Comparison of ENCODE assay signal across 8 cellular contexts in genomic region chr1:156025873-156026272, GRCh38. TPM values are rescaled to one million over a fixed set of nuclear protein-coding genes. Genes with fewer than 3 reads are reported as not detected.
DNase-seq lines count a peak whose midpoint lies in the region; ATAC-seq and TF ChIP-seq lines count a peak whose summit lies in the region.

No MANE protein-coding gene starts in this region.

- H3K4me1 Mint-ChIP-seq in H9 = peaks cover 6 to 12% of the 10 kb centered on the region in 2 experiments; a peak in 3 of 4 replicates

- no peak overlapping the region for H4K91ac ChIP-seq in H9 (ENCODE audit: insufficient read length, low read depth, low read length)

- H2BK120ac ChIP-seq in H9 (ENCODE audit: low read depth, low read length, poor library complexity, severe bottlenecking) = no peak overlapping the region

- H3K4me3 ChIP-seq in astrocyte of the spinal cord (ENCODE audit: low read depth, low read length) (no peak overlapping the region), transverse colon (no peak overlapping the region)

- no peak overlapping the region for H2BK15ac ChIP-seq in H9 (ENCODE audit: low read depth, low read length)

- intact Hi-C loops in left colon (cut with DNase I, micrococcal nuclease) (no loop called here), transverse colon (cut with DNase I; ENCODE audit: low total_unique reads) (no loop called here)

- ATAC-seq in left colon (peak; percentile 91), GM18505 (IDR thresholded peaks at IDR 0.05; ENCODE audit: unreplicated experiment) (no peak)

- no peaks in the 10 kb centered on the region for H3K4me1 ChIP-seq in H9 (ENCODE audit: insufficient read depth, low read length)
- H3K4me1 ChIP-seq in transverse colon = peaks cover 0 to 3% (median 3%) of the 10 kb centered on the region in 4 donors

- no peak overlapping the region for H3K9ac ChIP-seq in H9 (ENCODE audit: extremely low read depth, insufficient read length, low read length)

- no peak overlapping the region for H3K4ac ChIP-seq in H9 (ENCODE audit: low read depth, low read length)

- DNase-seq in AML-193 (lab: John Stamatoyannopoulos, UW) = peak; percentile 47 to 60
- peak; percentile 85 for DNase-seq in H9
- DNase-seq in RKO (ENCODE audit: low spot score) = peak; percentile 36
- DNase-seq in astrocyte of the spinal cord (ENCODE audit: low read depth, low spot score) = peak; percentile 51
- peak; percentile 38 to 48 for DNase-seq in left colon
- DNase-seq in transverse colon = peak; percentile 63
- no peak for DNase-seq in NCI-H446 treated with DMSO at 0.1 percent for 48 hours (lab: John Stamatoyannopoulos, UW)

- no peak overlapping the region for H4K5ac ChIP-seq in H9 (ENCODE audit: insufficient read length, low read depth, low read length)

- no peak overlapping the region for H3K4me3 Mint-ChIP-seq in H9

- H3K18ac ChIP-seq in H9 (ENCODE audit: insufficient read length, low read depth, low read length) = no peak overlapping the region

- no peak overlapping the region for H3K14ac ChIP-seq in H9 (ENCODE audit: insufficient read depth, low read length)

- TF ChIP-seq CTCF in H9 (conservative IDR thresholded peaks at IDR 0.05) (peak; percentile 84), astrocyte of the spinal cord (IDR thresholded peaks at IDR 0.05; ENCODE audit: low read depth, low read length) (peak; percentile 88), transverse colon (IDR thresholded peaks at IDR 0.05) (peak; percentile 40 to 56 (median 43))

- H3K9me3 ChIP-seq in H9 (ENCODE audit: control insufficient read depth, low read depth, low read length) (no peaks in the 10 kb centered on the region), transverse colon (no peaks in the 10 kb centered on the region)

- H3K27me3 ChIP-seq in H9 (ENCODE audit: insufficient read depth, low read length) (no peaks in the 10 kb centered on the region; the same call in 1 of the 2 replicates), transverse colon (no peaks in the 10 kb centered on the region)

- H3K27ac ChIP-seq in H9 (ENCODE audit: insufficient read length, low read depth, low read length) (no peak overlapping the region), transverse colon (no peak overlapping the region)

- no peak overlapping the region for H2BK20ac ChIP-seq in H9 (ENCODE audit: low read depth, low read length, poor library complexity, severe bottlenecking)

- H3T11ph ChIP-seq in H9 (ENCODE audit: low read length) = no peak overlapping the region

- H4K20me1 ChIP-seq in H9 (ENCODE audit: control insufficient read depth, insufficient read depth, insufficient read length) = no peaks in the 10 kb centered on the region

- H3K56ac ChIP-seq in H9 (ENCODE audit: insufficient read length, low read depth, low read length) = no peak overlapping the region

- no peaks in the 10 kb centered on the region for H3K36me3 Mint-ChIP-seq in H9 (ENCODE audit: insufficient read depth in 1 of 3, low read depth in 3 of 3)

- TF ChIP-seq POLR2A in transverse colon (IDR thresholded peaks at IDR 0.05) = no peak
- TF ChIP-seq POLR2A in GM18505 (IDR thresholded peaks at IDR 0.05; ENCODE audit: borderline replicate concordance, extremely low read depth, insufficient read depth, insufficient read length) = no peak

- H2BK5ac ChIP-seq in H9 (ENCODE audit: insufficient read length, low read length) = no peak overlapping the region

- H3K23ac ChIP-seq in H9 (ENCODE audit: insufficient read length, low read depth, low read length) = no peak overlapping the region

- H2AFZ ChIP-seq in H9 (ENCODE audit: low read length) = no peak overlapping the region

- H3K27ac Mint-ChIP-seq in H9 = no peak overlapping the region; a peak in 1 of 7 replicates

- no peaks in the 10 kb centered on the region for H3K79me2 ChIP-seq in H9 (ENCODE audit: insufficient read depth, low read length)

- in situ Hi-C loops in astrocyte of the spinal cord (cut with HindIII; ENCODE audit: low sequenced_read_pairs) (no loop called here), transverse colon (cut with MboI; ENCODE audit: low pct_ligation_motif_present in 1 of 4, low pct_unique_long_range_greater_than_20kb in 1 of 4, low sequenced_read_pairs in 3 of 4) (no loop called here)

- H3K23me2 ChIP-seq in H9 (ENCODE audit: insufficient read length, low read depth, low read length, poor library complexity, severe bottlenecking) = no peaks in the 10 kb centered on the region

- H4K8ac ChIP-seq in H9 (replicated peaks; ENCODE audit: insufficient read length, low read depth, low read length) = no peak overlapping the region

- H3K79me1 ChIP-seq in H9 (ENCODE audit: insufficient read depth, low read depth, low read length, poor library complexity, severe bottlenecking) = no peaks in the 10 kb centered on the region

- no peaks in the 10 kb centered on the region for H3K9me3 Mint-ChIP-seq in H9

- WGBS in H9 (ENCODE audit: extremely low coverage, insufficient read length, low lambda C conversion rate) = no CpG with 5 or more reads among the region's 9 CpGs
- WGBS in transverse colon (ENCODE audit: low coverage in 1 of 2), 2 donors = 5 to 7% methylated on average over 5 to 9 of the region's 9 CpGs

- no peak overlapping the region for H2AK5ac ChIP-seq in H9 (ENCODE audit: insufficient read length, low read length)

- H3K4me2 ChIP-seq in H9 (ENCODE audit: insufficient read depth, insufficient read length, low read length) = no peak overlapping the region

- TF ChIP-seq EP300 in transverse colon (IDR thresholded peaks at IDR 0.05; ENCODE audit: low read depth) = no peak

- no peak overlapping the region for H2BK12ac ChIP-seq in H9 (ENCODE audit: insufficient read length, low read depth, low read length)

- H3K27me3 Mint-ChIP-seq in H9 (ENCODE audit: low read depth) = peaks cover 32% of the 10 kb centered on the region

- no peaks in the 10 kb centered on the region for H3K36me3 ChIP-seq in transverse colon

RNA-seq across cellular contexts. Expression of gene SSR2, which starts 5.1 kb away (rescaled TPM):
- total RNA-seq in H9 (2021) = 170 and 172 TPM in 2 replicates
- total RNA-seq in left colon = 100 to 1,000 TPM; 180 TPM
- total RNA-seq in transverse colon = 100 to 1,000 TPM in 2 of 4 donors, 10 to 100 TPM in 2; 51.2 to 275 (median 168) TPM

RNA-seq across cellular contexts. Expression of gene UBQLN4, which starts 27.7 kb away (rescaled TPM):
- total RNA-seq in H9 (2021) (45.6 and 49.4 TPM in 2 replicates), left colon (10 to 100 TPM; 21.7 to 26.7 TPM), transverse colon (10 to 100 TPM in 3 of 4 donors, 1 to 10 TPM in 1; 7.9 to 21.3 (median 16.1) TPM)

RNA-seq across cellular contexts. Expression of gene LAMTOR2, which starts 28.7 kb away (rescaled TPM):
- total RNA-seq in H9 (2021) = 50.6 and 55.0 TPM in 2 replicates
- 10 to 100 TPM; 70.6 to 72.7 TPM for total RNA-seq in left colon
- 10 to 100 TPM; 20.9 to 70.9 (median 47.5) TPM for total RNA-seq in transverse colon

RNA-seq across cellular contexts. Expression of gene RAB25, which starts 35.1 kb away (rescaled TPM):
- 42.8 and 43.1 TPM in 2 replicates for total RNA-seq in H9 (2021)
- 100 to 1,000 TPM; 203 to 231 TPM for total RNA-seq in left colon
- total RNA-seq in transverse colon = 100 to 1,000 TPM; 140 to 213 (median 174) TPM

RNA-seq across cellular contexts. Expression of gene ARHGEF2, which starts 47.5 kb away (rescaled TPM):
- 103 and 111 TPM in 2 replicates for total RNA-seq in H9 (2021)
- 100 to 1,000 TPM in 1 of 2 donors, 10 to 100 TPM in 1; 99.3 to 103 TPM for total RNA-seq in left colon
- 100 to 1,000 TPM; 107 to 244 (median 169) TPM for total RNA-seq in transverse colon
